In genomic region chr1:35558374-35559316, GRCh38 we compare ENCODE assay signal across 8 cellular contexts. TPM values are rescaled to one million over a fixed set of nuclear protein-coding genes. Genes with fewer than 3 reads are reported as not detected.
DNase-seq lines count a peak whose midpoint lies in the region; ATAC-seq, FAIRE-seq and TF ChIP-seq lines count a peak whose summit lies in the region.

No MANE protein-coding gene starts in this region.

- peaks cover 6% of the 10 kb centered on the region for H3K36me3 Mint-ChIP-seq in activated CD8-positive, alpha-beta memory T cell treated with anti-CD3 and anti-CD28 coated beads, Interleukin-2, amount 10 ng/mL, durations not matched to agents 7 days and 5 days
- peaks cover 15% of the 10 kb centered on the region for H3K36me3 Mint-ChIP-seq in T-helper 2 cell treated with Interferon-gamma antibody and Interleukin-4, amounts not matched to agents 5 μg/mL and 100 μg/mL, for 36 hours (ENCODE audit: low read depth)

- TF ChIP-seq CTCF in pancreas (IDR thresholded peaks at IDR 0.05) = no peak

- CTCF ChIA-PET in activated CD8-positive, alpha-beta memory T cell treated with anti-CD3 and anti-CD28 coated beads, Interleukin-2, amount 10 ng/mL, durations not matched to agents 7 days and 5 days (lab: Charles Lee) = interaction anchor here (1.2 to 4.8 kb wide), 4 partner anchors 10 to 169 kb away, joined by 4 to 41 read pairs (median 4); no protein-coding TSS in a partner anchor

- peak overlapping the region; percentile 75 to 95 (median 86) for H3K4me3 ChIP-seq in pancreas

- no peaks in the 10 kb centered on the region for H3K9me3 ChIP-seq in pancreas

- 36% methylated on average over 26 of the region's 26 CpGs for WGBS in pancreas, 2 donors

- H3K27me3 Mint-ChIP-seq in activated CD8-positive, alpha-beta memory T cell treated with anti-CD3 and anti-CD28 coated beads, Interleukin-2, amount 10 ng/mL, durations not matched to agents 7 days and 5 days = no peaks in the 10 kb centered on the region
- peaks cover 3% of the 10 kb centered on the region for H3K27me3 Mint-ChIP-seq in T-helper 2 cell treated with Interferon-gamma antibody and Interleukin-4, amounts not matched to agents 5 μg/mL and 100 μg/mL, for 36 hours (ENCODE audit: low read depth)

- TF ChIP-seq POLR2A in erythroblast (IDR thresholded peaks at IDR 0.05; ENCODE audit: low read length) = no peak

- H3K9me3 Mint-ChIP-seq in activated CD8-positive, alpha-beta memory T cell treated with anti-CD3 and anti-CD28 coated beads, Interleukin-2, amount 10 ng/mL, durations not matched to agents 7 days and 5 days (ENCODE audit: low read depth) = no peaks in the 10 kb centered on the region
- H3K9me3 Mint-ChIP-seq in T-helper 2 cell treated with Interferon-gamma antibody and Interleukin-4, amounts not matched to agents 5 μg/mL and 100 μg/mL, for 36 hours = no peaks in the 10 kb centered on the region

- intact Hi-C loops in pancreas (cut with DNase I) = no loop called here

- H3K4me3 Mint-ChIP-seq in activated CD8-positive, alpha-beta memory T cell treated with anti-CD3 and anti-CD28 coated beads, Interleukin-2, amount 10 ng/mL, durations not matched to agents 7 days and 5 days = peak overlapping the region; percentile 93
- peak overlapping the region; percentile 97 for H3K4me3 Mint-ChIP-seq in T-helper 2 cell treated with Interferon-gamma antibody and Interleukin-4, amounts not matched to agents 5 μg/mL and 100 μg/mL, for 36 hours

- peak; percentile 38 for DNase-seq in activated CD8-positive, alpha-beta memory T cell treated with anti-CD3 and anti-CD28 coated beads, Interleukin-2, amount 10 ng/mL, durations not matched to agents 7 days and 5 days
- no peak for DNase-seq in activated CD8-positive, alpha-beta memory T cell treated with anti-CD3 and anti-CD28 coated beads, Interleukin-2, amount 50 U/mL, for 48 hours
- DNase-seq in T-helper 2 cell treated with Interferon-gamma antibody and Interleukin-4, amounts not matched to agents 5 μg/mL and 100 μg/mL, for 36 hours (ENCODE audit: low spot score) = no peak
- DNase-seq in erythroblast (lab: John Stamatoyannopoulos, UW) (peak; percentile 27 to 58), pancreas (peak in 1 of 6 donors; percentile 72), SW 1271 (lab: John Stamatoyannopoulos, UW) (no peak)
- DNase-seq in activated CD4-positive, alpha-beta T cell treated with anti-CD3 and anti-CD28 coated beads, Interleukin-2, amount 50 U/mL, for 48 hours = no peak

- peaks cover 37% of the 10 kb centered on the region for H3K4me1 Mint-ChIP-seq in activated CD8-positive, alpha-beta memory T cell treated with anti-CD3 and anti-CD28 coated beads, Interleukin-2, amount 10 ng/mL, durations not matched to agents 7 days and 5 days
- peaks cover 33% of the 10 kb centered on the region for H3K4me1 Mint-ChIP-seq in T-helper 2 cell treated with Interferon-gamma antibody and Interleukin-4, amounts not matched to agents 5 μg/mL and 100 μg/mL, for 36 hours (ENCODE audit: low read depth)

- no peak for FAIRE-seq in pancreas (lab: Jason Lieb, UNC)

- H3K36me3 ChIP-seq in pancreas = no peaks in the 10 kb centered on the region

- no peak overlapping the region for H3K27ac ChIP-seq in pancreas

- peaks cover 17 to 31% (median 26%) of the 10 kb centered on the region in 3 donors for H3K4me1 ChIP-seq in pancreas

- peak overlapping the region; percentile 95 for H3K27ac Mint-ChIP-seq in activated CD8-positive, alpha-beta memory T cell treated with anti-CD3 and anti-CD28 coated beads, Interleukin-2, amount 10 ng/mL, durations not matched to agents 7 days and 5 days
- H3K27ac Mint-ChIP-seq in T-helper 2 cell treated with Interferon-gamma antibody and Interleukin-4, amounts not matched to agents 5 μg/mL and 100 μg/mL, for 36 hours = peak overlapping the region; percentile 98

- no peak for ATAC-seq in activated CD8-positive, alpha-beta memory T cell treated with anti-CD3 and anti-CD28 coated beads, Interleukin-2, amount 10 ng/mL, durations not matched to agents 7 days and 5 days
- ATAC-seq in pancreas (no peak), HG03135 (IDR thresholded peaks at IDR 0.05; ENCODE audit: unreplicated experiment) (no peak)

- H3K27me3 ChIP-seq in pancreas = no peaks in the 10 kb centered on the region

RNA-seq across cellular contexts. Expression of gene NCDN, which starts 1.0 kb away (rescaled TPM):
- 10 to 100 TPM; 20.1 to 31.7 TPM for total RNA-seq in activated CD8-positive, alpha-beta memory T cell treated with anti-CD3 and anti-CD28 coated beads, Interleukin-2, amount 10 ng/mL, durations not matched to agents 7 days and 5 days
- 10 to 100 TPM in 1 of 6 donors, 1 to 10 TPM in 5; 4.4 to 12.8 (median 6.9) TPM for total RNA-seq in pancreas
- 10 to 100 TPM in 1 of 2 donors, 1 to 10 TPM in 1; 7.4 to 11.0 TPM for polyA plus RNA-seq in pancreas

RNA-seq across cellular contexts. Expression of gene KIAA0319L, which starts 1.4 kb away (rescaled TPM):
- 10 to 100 TPM; 36.0 to 45.7 TPM for total RNA-seq in activated CD8-positive, alpha-beta memory T cell treated with anti-CD3 and anti-CD28 coated beads, Interleukin-2, amount 10 ng/mL, durations not matched to agents 7 days and 5 days
- 10 to 100 TPM; 41.7 to 50.8 (median 45.7) TPM for total RNA-seq in pancreas
- polyA plus RNA-seq in pancreas = 10 to 100 TPM; 22.9 to 37.4 TPM

RNA-seq across cellular contexts. Expression of gene TFAP2E, which starts 14.5 kb away (rescaled TPM):
- total RNA-seq in activated CD8-positive, alpha-beta memory T cell treated with anti-CD3 and anti-CD28 coated beads, Interleukin-2, amount 10 ng/mL, durations not matched to agents 7 days and 5 days = 1 to 10 TPM in 1 of 2 experiments, under 1 TPM in 1; 0.68 to 1.0 TPM
- under 1 TPM; 0.08 to 0.87 (median 0.21) TPM for total RNA-seq in pancreas
- 1 to 10 TPM; 1.1 to 2.0 TPM for polyA plus RNA-seq in pancreas

Comparison
In these comparisons a context has a peak if more than half of its experiments do, and no peak if none do; other contexts are left out.
1. DNase-seq: peak in activated CD8-positive, alpha-beta memory T cell treated with anti-CD3 and anti-CD28 coated beads, Interleukin-2, amount 10 ng/mL, durations not matched to agents 7 days and 5 days (single experiment) and erythroblast (2 of 2); none in activated CD8-positive, alpha-beta memory T cell treated with anti-CD3 and anti-CD28 coated beads, Interleukin-2, amount 50 U/mL, for 48 hours (single experiment), T-helper 2 cell treated with Interferon-gamma antibody and Interleukin-4, amounts not matched to agents 5 μg/mL and 100 μg/mL, for 36 hours (single experiment), activated CD4-positive, alpha-beta T cell treated with anti-CD3 and anti-CD28 coated beads, Interleukin-2, amount 50 U/mL, for 48 hours (0 of 2) and SW 1271 (0 of 2).